ENCODE assay signal across 19 cellular contexts in the genomic region with DNA sequence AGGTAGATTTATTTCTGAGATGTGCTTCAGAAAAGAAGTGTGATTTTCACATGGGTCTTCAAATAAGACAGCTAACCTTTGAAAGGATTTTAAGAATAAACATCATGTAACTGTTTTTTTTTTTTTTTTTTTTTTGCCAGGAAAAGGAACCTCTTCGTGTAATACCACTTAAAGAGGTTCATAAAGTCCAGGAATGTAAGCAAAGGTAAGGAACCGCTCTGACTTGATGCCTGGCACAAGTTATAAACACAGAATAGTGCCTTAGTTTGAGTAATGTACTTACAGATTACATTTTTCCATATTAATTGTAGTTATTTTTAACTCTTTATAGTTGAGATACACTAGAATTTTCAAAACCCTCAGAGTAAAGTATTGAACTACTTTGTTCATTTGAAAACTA. TPM values are rescaled to one million over a fixed set of nuclear protein-coding genes. Genes with fewer than 3 reads are reported as not detected.
DNase-seq lines count a peak whose midpoint lies in the region; ATAC-seq, FAIRE-seq and TF ChIP-seq lines count a peak whose summit lies in the region.
"Had no signal": no experiment of that assay in that cellular context is flagged by ENCODE, and none has a peak within 500 bp of the region (broad histone marks: within the 10 kb centered on the region; RNA-seq: fewer than 3 reads in every experiment).

No MANE protein-coding gene starts in this region.

- DNase-seq in activated naive CD8-positive, alpha-beta T cell treated with anti-CD3 and anti-CD28 coated beads, Interleukin-2, amount 50 U/mL, for 24 hours, result no peak
- no peak for DNase-seq in effector memory CD8-positive, alpha-beta T cell
- DNase-seq in sigmoid colon (no peak), hippocampal formation (lab: John Stamatoyannopoulos, UW) (no peak), testis (no peak), NCI-H524 treated with DMSO at 0.1 percent for 48 hours (lab: John Stamatoyannopoulos, UW) (no peak)
- DNase-seq: 8988T; AML-193; Caco-2; CD8-positive, alpha-beta T cell; DND-41; GDM1; H7 had no signal

- peaks cover 15% of the 10 kb centered on the region for H3K36me3 Mint-ChIP-seq in activated naive CD8-positive, alpha-beta T cell
- H3K36me3 Mint-ChIP-seq in activated naive CD8-positive, alpha-beta T cell treated with anti-CD3 and anti-CD28 coated beads, Interleukin-2, amount 50 U/mL, for 24 hours (ENCODE audit: low read depth), result peaks cover 16% of the 10 kb centered on the region
- peaks cover 5% of the 10 kb centered on the region for H3K36me3 Mint-ChIP-seq in effector memory CD8-positive, alpha-beta T cell (ENCODE audit: insufficient read depth)

- H3K9me3 Mint-ChIP-seq in activated naive CD8-positive, alpha-beta T cell (ENCODE audit: low read depth), result no peaks in the 10 kb centered on the region
- no peaks in the 10 kb centered on the region for H3K9me3 Mint-ChIP-seq in activated naive CD8-positive, alpha-beta T cell treated with anti-CD3 and anti-CD28 coated beads, Interleukin-2, amount 50 U/mL, for 24 hours
- no peaks in the 10 kb centered on the region for H3K9me3 Mint-ChIP-seq in effector memory CD8-positive, alpha-beta T cell
- H3K9me3 Mint-ChIP-seq: CD8-positive, alpha-beta T cell; GM23338 had no signal

- no peak overlapping the region for H3K4me3 Mint-ChIP-seq in activated naive CD8-positive, alpha-beta T cell
- H3K4me3 Mint-ChIP-seq in activated naive CD8-positive, alpha-beta T cell treated with anti-CD3 and anti-CD28 coated beads, Interleukin-2, amount 50 U/mL, for 24 hours, result no peak overlapping the region
- peak overlapping the region in 1 of 2 donors; percentile 44 for H3K4me3 Mint-ChIP-seq in effector memory CD8-positive, alpha-beta T cell
- H3K4me3 Mint-ChIP-seq: CD8-positive, alpha-beta T cell; GM23338 had no signal

- H3K36me3 ChIP-seq in sigmoid colon (peaks cover 0 to 28% (median 0%) of the 10 kb centered on the region in 4 donors), testis (ENCODE audit: low read depth, missing control alignments) (no peaks in the 10 kb centered on the region)

- H3K4me1 ChIP-seq in sigmoid colon (peaks cover 0 to 66% (median 41%) of the 10 kb centered on the region in 4 donors), testis (no peaks in the 10 kb centered on the region)
- H3K4me1 ChIP-seq: Caco-2 had no signal

- FAIRE-seq in islet of Langerhans (lab: Jason Lieb, UNC), result peak; percentile 27
- FAIRE-seq: GM12892 had no signal

- H3K27me3 Mint-ChIP-seq in activated naive CD8-positive, alpha-beta T cell, result no peaks in the 10 kb centered on the region
- no peaks in the 10 kb centered on the region for H3K27me3 Mint-ChIP-seq in activated naive CD8-positive, alpha-beta T cell treated with anti-CD3 and anti-CD28 coated beads, Interleukin-2, amount 50 U/mL, for 24 hours
- no peaks in the 10 kb centered on the region for H3K27me3 Mint-ChIP-seq in effector memory CD8-positive, alpha-beta T cell

- H3K4me3 ChIP-seq in sigmoid colon (no peak overlapping the region), testis (no peak overlapping the region)
- H3K4me3 ChIP-seq: BLaER1 treated with 17β-estradiol and CSF1 and Interleukin-3, amounts not matched to agents 10 nM and 100 nM; GM23338 had no signal

- peak in 1 of 4 donors; percentile 16 for TF ChIP-seq EP300 in sigmoid colon (IDR thresholded peaks at IDR 0.05)

- intact Hi-C loops in sigmoid colon (cut with DNase I), result no loop called here
- intact Hi-C loops in testis (cut with DNase I; ENCODE audit: low total_unique reads), result no loop called here

- ATAC-seq in activated naive CD8-positive, alpha-beta T cell treated with anti-CD3 and anti-CD28 coated beads, Interleukin-2, amount 50 U/mL, for 24 hours, result no peak
- ATAC-seq in effector memory CD8-positive, alpha-beta T cell (replicated peaks), result no peak
- ATAC-seq: CD8-positive, alpha-beta T cell; GM23338 had no signal

- H3K27me3 ChIP-seq in sigmoid colon (no peaks in the 10 kb centered on the region), testis (no peaks in the 10 kb centered on the region)

- H3K27ac Mint-ChIP-seq in activated naive CD8-positive, alpha-beta T cell, result peak overlapping the region; percentile 6
- H3K27ac Mint-ChIP-seq in activated naive CD8-positive, alpha-beta T cell treated with anti-CD3 and anti-CD28 coated beads, Interleukin-2, amount 50 U/mL, for 24 hours, result no peak overlapping the region
- peak overlapping the region; percentile 57 to 92 for H3K27ac Mint-ChIP-seq in effector memory CD8-positive, alpha-beta T cell
- H3K27ac Mint-ChIP-seq: CD8-positive, alpha-beta T cell; GM23338 had no signal

- no peak for TF ChIP-seq CTCF in sigmoid colon (IDR thresholded peaks at IDR 0.05)
- TF ChIP-seq CTCF in testis (IDR thresholded peaks at IDR 0.05), result no peak

- H3K27ac ChIP-seq in sigmoid colon, result peak overlapping the region in 3 of 4 donors; percentile 2 to 68 (median 29)
- H3K27ac ChIP-seq in testis, result no peak overlapping the region
- H3K27ac ChIP-seq: BLaER1 treated with 17β-estradiol and CSF1 and Interleukin-3, amounts not matched to agents 10 nM and 100 nM had no signal

- 84 to 87% methylated on average over 2 of the region's 2 CpGs for WGBS in sigmoid colon, 2 donors
- 90 to 97% methylated on average over 2 of the region's 2 CpGs for WGBS in testis, 2 donors

- TF ChIP-seq POLR2A in sigmoid colon (IDR thresholded peaks at IDR 0.05) (no peak), testis (IDR thresholded peaks at IDR 0.05) (no peak)

- H3K9me3 ChIP-seq in sigmoid colon (no peaks in the 10 kb centered on the region), testis (no peaks in the 10 kb centered on the region)
- H3K9me3 ChIP-seq: BLaER1 treated with 17β-estradiol and CSF1 and Interleukin-3, amounts not matched to agents 10 nM and 100 nM; Caco-2 had no signal

- peaks cover 71% of the 10 kb centered on the region for H3K4me1 Mint-ChIP-seq in activated naive CD8-positive, alpha-beta T cell (ENCODE audit: low read depth)
- H3K4me1 Mint-ChIP-seq in activated naive CD8-positive, alpha-beta T cell treated with anti-CD3 and anti-CD28 coated beads, Interleukin-2, amount 50 U/mL, for 24 hours, result peaks cover 61% of the 10 kb centered on the region
- H3K4me1 Mint-ChIP-seq in effector memory CD8-positive, alpha-beta T cell (ENCODE audit: low read depth in 2 of 2), result peaks cover 27 to 51% of the 10 kb centered on the region in 2 donors

RNA-seq across cellular contexts. Expression of gene ARMS2, which starts 30.4 kb away (rescaled TPM):
- total RNA-seq in sigmoid colon, result 1 to 10 TPM in 1 of 4 donors, not detected in 3; 1.1 TPM
- not detected for polyA plus RNA-seq in sigmoid colon
- 1 to 10 TPM in 1 of 2 donors, not detected in 1; 1.4 TPM for total RNA-seq in testis
- 2.3 TPM for polyA plus RNA-seq in testis (ENCODE audit: insufficient read depth, low read depth, low replicate concordance)
- total RNA-seq: Caco-2; CD8-positive, alpha-beta T cell; GM23338; H7; HT-29 had no signal
- polyA plus RNA-seq: GM23338 had no signal

RNA-seq across cellular contexts. Expression of gene HTRA1, which starts 37.3 kb away (rescaled TPM):
- 100 to 1,000 TPM; 119 to 162 (median 127) TPM for total RNA-seq in sigmoid colon
- 10 to 100 TPM; 22.7 to 43.8 (median 36.0) TPM for polyA plus RNA-seq in sigmoid colon
- 10 to 100 TPM; 21.3 to 27.3 TPM for total RNA-seq in testis
- polyA plus RNA-seq in testis (ENCODE audit: insufficient read depth, low read depth, low replicate concordance), result 105 TPM
- total RNA-seq: CD8-positive, alpha-beta T cell; HT-29 had no signal

RNA-seq across cellular contexts. Expression of gene PLEKHA1, which starts 49.6 kb away (rescaled TPM):
- total RNA-seq in sigmoid colon (10 to 100 TPM; 34.1 to 53.2 (median 50.4) TPM), testis (10 to 100 TPM; 27.6 to 35.7 TPM)
- polyA plus RNA-seq in sigmoid colon (10 to 100 TPM; 20.9 to 38.4 (median 22.8) TPM), testis (ENCODE audit: insufficient read depth, low read depth, low replicate concordance) (66.6 TPM)

Comparison
In these comparisons a context has a peak if more than half of its experiments do, and no peak if none do; other contexts are left out.
1. H3K27ac ChIP-seq: peak in sigmoid colon (3 of 4); none in testis (0 of 2).
2. RNA of gene HTRA1, which starts 37.3 kb away (total RNA-seq): 119 to 162 TPM in sigmoid colon; 21.3 to 27.3 TPM in testis; every median in the first group is over 4 times any median in the second.